ENCODE assay signal across 15 cellular contexts in the genomic region with DNA sequence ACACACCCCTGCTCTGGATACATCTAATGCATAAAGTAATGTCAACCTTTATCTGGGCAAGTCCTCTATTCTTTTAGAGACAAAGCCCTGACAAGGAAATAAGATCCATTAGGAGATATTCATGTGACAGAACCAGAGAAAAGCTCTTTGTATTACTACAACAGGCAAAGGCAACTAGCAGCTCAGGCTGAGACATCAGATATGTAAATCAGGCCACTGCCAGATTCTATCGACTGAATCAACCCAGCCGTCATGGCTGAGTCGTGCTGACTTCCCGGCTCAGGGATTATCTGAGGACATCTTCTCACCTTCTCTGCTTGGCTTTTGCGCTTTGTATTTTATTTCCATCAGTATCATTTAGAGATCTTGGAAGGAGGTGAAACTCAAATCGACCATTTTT.
A peak's percentile ranks its signal among the peaks of the same experiment; 100 is the strongest.
DNase-seq lines count a peak whose midpoint lies in the region; ATAC-seq and FAIRE-seq lines count a peak whose summit lies in the region.
"Had no signal": no experiment of that assay in that cellular context is flagged by ENCODE, and none has a peak within 500 bp of the region (broad histone marks: within the 10 kb centered on the region; RNA-seq: fewer than 3 reads in every experiment).

No MANE protein-coding gene starts in this region.

- H3K9me3 Mint-ChIP-seq in T-helper 2 cell treated with Interferon-gamma antibody and Interleukin-4, amounts not matched to agents 5 μg/mL and 100 μg/mL, for 36 hours, result no peaks in the 10 kb centered on the region
- no peaks in the 10 kb centered on the region for H3K9me3 Mint-ChIP-seq in activated CD4-positive, alpha-beta T cell treated with anti-CD3 and anti-CD28 coated beads for 36 hours (ENCODE audit: low read depth)

- no peaks in the 10 kb centered on the region for H3K36me3 Mint-ChIP-seq in T-helper 2 cell treated with Interferon-gamma antibody and Interleukin-4, amounts not matched to agents 5 μg/mL and 100 μg/mL, for 36 hours (ENCODE audit: low read depth)
- peaks cover 10% of the 10 kb centered on the region for H3K36me3 Mint-ChIP-seq in activated CD4-positive, alpha-beta T cell treated with anti-CD3 and anti-CD28 coated beads for 36 hours (ENCODE audit: low read depth)

- no peak overlapping the region for H3K4me3 Mint-ChIP-seq in T-helper 2 cell treated with Interferon-gamma antibody and Interleukin-4, amounts not matched to agents 5 μg/mL and 100 μg/mL, for 36 hours
- H3K4me3 Mint-ChIP-seq in activated CD4-positive, alpha-beta T cell treated with anti-CD3 and anti-CD28 coated beads for 36 hours, result no peak overlapping the region

- CTCF ChIA-PET in activated CD4-positive, alpha-beta T cell treated with anti-CD3 and anti-CD28 coated beads for 36 hours (lab: Charles Lee), result interaction anchor here (0.7 to 3.0 kb wide), 6 partner anchors 9 to 393 kb away, joined by 3 to 14 read pairs (median 3); no protein-coding TSS in a partner anchor

- peak; percentile 51 for FAIRE-seq in frontal cortex (lab: Jason Lieb, UNC)

- POLR2A ChIA-PET in activated CD4-positive, alpha-beta T cell treated with anti-CD3 and anti-CD28 coated beads for 36 hours (lab: Charles Lee), result no interaction called here

- DNase-seq in EL, result peak; percentile 2
- peak; percentile 44 for DNase-seq in SK-MEL-5 (ENCODE audit: low read depth, low spot score)
- peak in 1 of 2 donors; percentile 8 for DNase-seq in frontal cortex (ENCODE audit: low spot score in 2 of 2)
- peak in 40 of 56 donors; percentile 3 to 80 (median 33) for DNase-seq in nucleus accumbens (lab: John Stamatoyannopoulos, UW)
- no peak for DNase-seq in T-helper 2 cell treated with Interferon-gamma antibody and Interleukin-4, amounts not matched to agents 5 μg/mL and 100 μg/mL, for 36 hours (ENCODE audit: low spot score)
- no peak for DNase-seq in NCI-H1436 (lab: John Stamatoyannopoulos, UW)
- DNase-seq in activated CD4-positive, alpha-beta T cell treated with anti-CD3 and anti-CD28 coated beads for 36 hours, result no peak
- DNase-seq: activated CD4-positive, CD25-positive, alpha-beta regulatory T cell; activated T-cell treated with anti-CD3 and anti-CD28 coated beads, Interleukin-2, amount 50 U/mL, for 1 hour; GF-D8; heart left ventricle; KBM-7; NCI-H2081; stomach had no signal

- in situ Hi-C loops in SK-MEL-5 (cut with HindIII; ENCODE audit: low pct_unique_long_range_greater_than_20kb, low sequenced_read_pairs), result no loop called here

- ATAC-seq in activated CD4-positive, alpha-beta T cell treated with anti-CD3 and anti-CD28 coated beads for 36 hours, result no peak
- no peak for ATAC-seq in HG02852 (IDR thresholded peaks at IDR 0.05; ENCODE audit: unreplicated experiment)
- ATAC-seq: heart left ventricle had no signal

- no peaks in the 10 kb centered on the region for H3K4me1 Mint-ChIP-seq in T-helper 2 cell treated with Interferon-gamma antibody and Interleukin-4, amounts not matched to agents 5 μg/mL and 100 μg/mL, for 36 hours (ENCODE audit: low read depth)
- peaks cover 10% of the 10 kb centered on the region for H3K4me1 Mint-ChIP-seq in activated CD4-positive, alpha-beta T cell treated with anti-CD3 and anti-CD28 coated beads for 36 hours

- H3K27me3 Mint-ChIP-seq in T-helper 2 cell treated with Interferon-gamma antibody and Interleukin-4, amounts not matched to agents 5 μg/mL and 100 μg/mL, for 36 hours (ENCODE audit: low read depth), result no peaks in the 10 kb centered on the region
- H3K27me3 Mint-ChIP-seq in activated CD4-positive, alpha-beta T cell treated with anti-CD3 and anti-CD28 coated beads for 36 hours, result no peaks in the 10 kb centered on the region

- intact Hi-C loops in activated CD4-positive, alpha-beta T cell treated with anti-CD3 and anti-CD28 coated beads for 36 hours (cut with DNase I, micrococcal nuclease), result no loop called here

- H3K27ac Mint-ChIP-seq in T-helper 2 cell treated with Interferon-gamma antibody and Interleukin-4, amounts not matched to agents 5 μg/mL and 100 μg/mL, for 36 hours, result no peak overlapping the region
- no peak overlapping the region for H3K27ac Mint-ChIP-seq in activated CD4-positive, alpha-beta T cell treated with anti-CD3 and anti-CD28 coated beads for 36 hours

Comparison
In these comparisons a context has a peak if more than half of its experiments do, and no peak if none do; other contexts are left out.
1. DNase-seq: peak in EL (single experiment), SK-MEL-5 (single experiment) and nucleus accumbens (40 of 56); none in T-helper 2 cell treated with Interferon-gamma antibody and Interleukin-4, amounts not matched to agents 5 μg/mL and 100 μg/mL, for 36 hours (single experiment), NCI-H1436 (single experiment) and activated CD4-positive, alpha-beta T cell treated with anti-CD3 and anti-CD28 coated beads for 36 hours (single experiment).